Comparison of ENCODE assay signal across 8 cellular contexts in the genomic region with DNA sequence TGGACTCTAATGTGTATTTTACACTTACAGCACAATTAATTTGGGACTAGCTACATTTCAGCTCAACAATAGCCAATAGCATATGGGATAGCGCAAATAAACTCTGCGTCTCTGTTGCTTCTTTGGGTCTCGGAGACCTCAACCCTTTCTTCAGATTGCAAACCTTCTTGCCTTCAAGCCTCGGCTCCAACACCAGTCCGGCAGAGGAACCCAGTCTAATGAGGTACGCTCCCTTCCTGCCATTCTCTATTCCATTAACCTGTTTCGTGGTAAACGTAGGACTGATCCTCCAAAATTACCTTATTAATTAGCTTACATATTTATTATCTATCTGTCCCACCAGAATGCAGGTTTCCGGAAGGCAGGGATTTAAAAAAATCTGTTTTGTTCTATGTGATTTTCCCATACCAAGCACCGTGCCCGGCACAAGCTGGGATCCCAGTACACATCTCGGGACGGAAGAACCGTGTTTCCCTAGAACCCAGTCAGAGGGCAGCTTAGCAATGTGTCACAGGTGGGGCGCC. TPM values are rescaled to one million over a fixed set of nuclear protein-coding genes. Genes with fewer than 3 reads are reported as not detected.
DNase-seq lines count a peak whose midpoint lies in the region; ATAC-seq and TF ChIP-seq lines count a peak whose summit lies in the region.

No MANE protein-coding gene starts in this region.

- H3K36me3 Mint-ChIP-seq in CD4-positive, alpha-beta T cell (ENCODE audit: low read depth): no peaks in the 10 kb centered on the region
- H3K36me3 Mint-ChIP-seq in endothelial cell (ENCODE audit: low read depth, unreplicated experiment) (peaks cover 4% of the 10 kb centered on the region), neural crest cell (ENCODE audit: low read depth) (no peaks in the 10 kb centered on the region)

- H3K9me3 Mint-ChIP-seq in CD4-positive, alpha-beta T cell: no peaks in the 10 kb centered on the region
- H3K9me3 Mint-ChIP-seq in endothelial cell (ENCODE audit: unreplicated experiment) (no peaks in the 10 kb centered on the region), neural crest cell (no peaks in the 10 kb centered on the region)

- H3K4me1 Mint-ChIP-seq in CD4-positive, alpha-beta T cell (ENCODE audit: low read depth): peaks cover 6% of the 10 kb centered on the region
- peaks cover 7% of the 10 kb centered on the region for H3K4me1 Mint-ChIP-seq in endothelial cell (ENCODE audit: unreplicated experiment)
- peaks cover 31% of the 10 kb centered on the region for H3K4me1 Mint-ChIP-seq in neural crest cell

- CTCF ChIA-PET in CD4-positive, alpha-beta T cell (lab: Charles Lee): no interaction called here

- H3K27me3 Mint-ChIP-seq in CD4-positive, alpha-beta T cell: peaks cover 74% of the 10 kb centered on the region
- H3K27me3 Mint-ChIP-seq in endothelial cell (ENCODE audit: unreplicated experiment): peaks cover 5% of the 10 kb centered on the region
- peaks cover 27% of the 10 kb centered on the region for H3K27me3 Mint-ChIP-seq in neural crest cell (ENCODE audit: low read depth)

- no peak overlapping the region for H3K27ac ChIP-seq in CD4-positive, alpha-beta T cell (ENCODE audit: low read depth, low read length)

- H3K9me3 ChIP-seq in CD4-positive, alpha-beta T cell (ENCODE audit: control insufficient read depth, low read length): no peaks in the 10 kb centered on the region

- H3K27ac Mint-ChIP-seq in CD4-positive, alpha-beta T cell: no peak overlapping the region
- H3K27ac Mint-ChIP-seq in endothelial cell (ENCODE audit: unreplicated experiment): peak overlapping the region; percentile 48
- H3K27ac Mint-ChIP-seq in neural crest cell (ENCODE audit: unreplicated experiment): peak overlapping the region; percentile 57

- DNase-seq in CD4-positive, alpha-beta T cell: no peak
- peak; percentile 54 for DNase-seq in NCI-H748 (lab: John Stamatoyannopoulos, UW; ENCODE audit: unreplicated experiment)
- no peak for DNase-seq in endothelial cell (ENCODE audit: low spot score)
- no peak for DNase-seq in neural crest cell (ENCODE audit: low read depth, low spot score)
- DNase-seq in stimulated activated CD4-positive, alpha-beta T cell treated with anti-CD3 and anti-CD28 coated beads, Interleukin-12 subunit alpha, Interleukin-12 subunit beta, amount 100 ng/mL, for 4 hours: no peak
- DNase-seq in retina: no peak
- DNase-seq in activated CD8-positive, alpha-beta memory T cell treated with anti-CD3 and anti-CD28 coated beads for 24 hours: no peak

- H3K4me3 Mint-ChIP-seq in CD4-positive, alpha-beta T cell: peak overlapping the region; percentile 69
- H3K4me3 Mint-ChIP-seq in endothelial cell (ENCODE audit: unreplicated experiment): peak overlapping the region; percentile 87
- H3K4me3 Mint-ChIP-seq in neural crest cell: peak overlapping the region; percentile 89

- POLR2A ChIA-PET in CD4-positive, alpha-beta T cell (lab: Charles Lee): no interaction called here

- H3K27me3 ChIP-seq in CD4-positive, alpha-beta T cell (ENCODE audit: control insufficient read depth, insufficient read depth, low read length): peaks cover 25% of the 10 kb centered on the region

- intact Hi-C loops in CD4-positive, alpha-beta T cell (cut with DNase I, micrococcal nuclease): no loop called here

- TF ChIP-seq CTCF in CD4-positive, alpha-beta T cell (IDR thresholded peaks at IDR 0.05): no peak
- TF ChIP-seq CTCF in endothelial cell (IDR thresholded peaks at IDR 0.05; ENCODE audit: unreplicated experiment): no peak
- no peak for TF ChIP-seq CTCF in neural crest cell (conservative IDR thresholded peaks at IDR 0.05)

- ATAC-seq in CD4-positive, alpha-beta T cell (ENCODE audit: poor library complexity): no peak
- no peak for ATAC-seq in HG02885 (IDR thresholded peaks at IDR 0.05; ENCODE audit: poor library complexity, unreplicated experiment)

RNA-seq across cellular contexts. Expression of a gene that starts 0.5 kb away (rescaled TPM):
- total RNA-seq in CD4-positive, alpha-beta T cell: 1 to 10 TPM; 2.7 TPM
- total RNA-seq in endothelial cell (ENCODE audit: unreplicated experiment) (36.8 TPM), neural crest cell (62.7 and 64.1 TPM in 2 replicates)

Comparison
In these comparisons a context has a peak if more than half of its experiments do, and no peak if none do; other contexts are left out.
1. RNA of a gene that starts 0.5 kb away (total RNA-seq): 62.7 to 64.1 TPM in neural crest cell and 36.8 TPM in endothelial cell (single experiment); 2.7 TPM in CD4-positive, alpha-beta T cell; every median in the first group is over 10 times any median in the second.
2. Peak in every context shown above with its lines, with median percentiles within 50 percentile points of each other: H3K4me3 Mint-ChIP-seq.